In the genomic region with DNA sequence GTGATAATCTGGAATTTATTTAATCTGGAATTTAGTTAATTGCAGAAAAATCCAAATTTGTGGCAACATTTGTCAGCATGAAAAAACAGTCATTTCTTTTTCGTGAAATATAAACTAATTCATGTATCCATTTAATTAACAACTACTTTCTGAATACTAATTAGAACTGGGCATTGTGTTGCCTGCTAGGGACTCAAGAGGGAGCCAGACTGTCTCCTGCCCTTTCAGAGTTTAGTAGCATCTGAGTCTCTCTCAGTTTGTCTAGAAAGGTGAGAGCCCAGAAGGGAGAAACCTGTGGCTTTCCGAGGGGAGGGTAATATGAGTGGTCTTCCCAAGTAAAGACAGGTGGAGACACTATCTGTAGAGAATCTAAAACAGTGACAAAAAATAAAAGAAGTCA, we compare ENCODE assay signal across 9 cellular contexts.
DNase-seq lines count a peak whose midpoint lies in the region; ATAC-seq and TF ChIP-seq lines count a peak whose summit lies in the region.
"Had no signal": no experiment of that assay in that cellular context is flagged by ENCODE, and none has a peak within 500 bp of the region (broad histone marks: within the 10 kb centered on the region; RNA-seq: fewer than 3 reads in every experiment).

No MANE protein-coding gene starts in this region.

- H3K23me2 ChIP-seq in H9 (ENCODE audit: insufficient read length, low read depth, low read length, poor library complexity, severe bottlenecking), result no peaks in the 10 kb centered on the region

- H3K36me3 Mint-ChIP-seq in H9 (ENCODE audit: insufficient read depth in 1 of 3, low read depth in 3 of 3), result peaks cover 0 to 17% (median 14%) of the 10 kb centered on the region in 3 experiments; a peak in 5 of 7 replicates

- H2AK5ac ChIP-seq in H9 (ENCODE audit: insufficient read length, low read length), result no peak overlapping the region

- H3K23ac ChIP-seq in H9 (ENCODE audit: insufficient read length, low read depth, low read length), result no peak overlapping the region

- no peaks in the 10 kb centered on the region; the same call in 1 of the 2 replicates for H3K4me1 ChIP-seq in H9 (ENCODE audit: insufficient read depth, low read length)
- no peaks in the 10 kb centered on the region for H3K4me1 ChIP-seq in lower lobe of right lung
- H3K4me1 ChIP-seq in heart left ventricle, result no peaks in the 10 kb centered on the region
- H3K4me1 ChIP-seq: stomach had no signal

- DNase-seq in NCI-H1092 treated with DMSO at 0.1 percent for 48 hours (lab: John Stamatoyannopoulos, UW) (peak; percentile 1), NCI-H1092 (lab: John Stamatoyannopoulos, UW) (no peak), H9 (peak; percentile 40), NCI-H69 (lab: John Stamatoyannopoulos, UW) (peak; percentile 80), lower lobe of right lung (no peak), heart left ventricle (no peak), LoVo (ENCODE audit: low spot score) (no peak)
- DNase-seq in activated T-cell treated with anti-CD3 and anti-CD28 coated beads, Interleukin-2, amount 50 U/mL, for 48 hours, result no peak
- DNase-seq: stomach had no signal

- H3K27ac Mint-ChIP-seq in H9, result no peak overlapping the region

- no peak overlapping the region for H2BK15ac ChIP-seq in H9 (ENCODE audit: low read depth, low read length)

- no peak overlapping the region for H3T11ph ChIP-seq in H9 (ENCODE audit: low read length)

- H3K9me3 ChIP-seq in H9 (ENCODE audit: control insufficient read depth, low read depth, low read length) (no peaks in the 10 kb centered on the region), lower lobe of right lung (no peaks in the 10 kb centered on the region), heart left ventricle (peaks cover 0 to 18% (median 0%) of the 10 kb centered on the region in 12 donors)

- H3K4me3 ChIP-seq in lower lobe of right lung (no peak overlapping the region), heart left ventricle (no peak overlapping the region)
- H3K4me3 ChIP-seq: stomach had no signal

- no CpG with 5 or more reads among the region's 2 CpGs for WGBS in H9 (ENCODE audit: extremely low coverage, insufficient read length, low lambda C conversion rate)
- 83 to 89% (median 87%) methylated on average over 2 of the region's 2 CpGs for WGBS in heart left ventricle, 4 donors

- no peak for TF ChIP-seq POLR2A in heart left ventricle (IDR thresholded peaks at IDR 0.05)

- no peak overlapping the region for H3K18ac ChIP-seq in H9 (ENCODE audit: insufficient read length, low read depth, low read length)

- intact Hi-C loops in lower lobe of right lung (cut with DNase I), result no loop called here
- intact Hi-C loops in heart left ventricle (cut with DNase I), result loop anchor here in 1 of 10 donors (10.0 kb wide), 1 partner anchor 252 kb away; no protein-coding TSS in a partner anchor

- H3K9me3 Mint-ChIP-seq in H9, result peaks cover 23% of the 10 kb centered on the region in 2 experiments

- no peak overlapping the region for H3K9ac ChIP-seq in H9 (ENCODE audit: extremely low read depth, insufficient read length, low read length)

- no peak for ATAC-seq in lower lobe of right lung
- no peak for ATAC-seq in heart left ventricle

- H3K79me1 ChIP-seq in H9 (ENCODE audit: insufficient read depth, low read depth, low read length, poor library complexity, severe bottlenecking), result no peaks in the 10 kb centered on the region

- no peak overlapping the region for H3K4ac ChIP-seq in H9 (ENCODE audit: low read depth, low read length)

- no peak overlapping the region for H4K91ac ChIP-seq in H9 (ENCODE audit: insufficient read length, low read depth, low read length)

- H2BK5ac ChIP-seq in H9 (ENCODE audit: insufficient read length, low read length), result no peak overlapping the region

- no peak overlapping the region for H2AFZ ChIP-seq in H9 (ENCODE audit: low read length)

- H3K27ac ChIP-seq in H9 (ENCODE audit: insufficient read length, low read depth, low read length) (no peak overlapping the region), lower lobe of right lung (no peak overlapping the region), heart left ventricle (no peak overlapping the region)
- H3K27ac ChIP-seq: stomach had no signal

- H3K79me2 ChIP-seq in H9 (ENCODE audit: insufficient read depth, low read length), result no peaks in the 10 kb centered on the region

- H3K14ac ChIP-seq in H9 (ENCODE audit: insufficient read depth, low read length), result no peak overlapping the region

- H3K27me3 Mint-ChIP-seq in H9 (ENCODE audit: low read depth), result no peaks in the 10 kb centered on the region

- H4K5ac ChIP-seq in H9 (ENCODE audit: insufficient read length, low read depth, low read length), result no peak overlapping the region

- no peak overlapping the region for H3K56ac ChIP-seq in H9 (ENCODE audit: insufficient read length, low read depth, low read length)

- H3K4me3 Mint-ChIP-seq in H9, result no peak overlapping the region

- H4K8ac ChIP-seq in H9 (replicated peaks; ENCODE audit: insufficient read length, low read depth, low read length), result no peak overlapping the region

- no peak overlapping the region for H2BK120ac ChIP-seq in H9 (ENCODE audit: low read depth, low read length, poor library complexity, severe bottlenecking)

- H2BK20ac ChIP-seq in H9 (ENCODE audit: low read depth, low read length, poor library complexity, severe bottlenecking), result no peak overlapping the region

- H3K27me3 ChIP-seq in H9 (ENCODE audit: insufficient read depth, low read length) (no peaks in the 10 kb centered on the region), lower lobe of right lung (ENCODE audit: low read depth) (no peaks in the 10 kb centered on the region), heart left ventricle (no peaks in the 10 kb centered on the region)
- H3K27me3 ChIP-seq: stomach had no signal

- peaks cover 0 to 19% of the 10 kb centered on the region in 2 experiments; a peak in 2 of 4 replicates for H3K4me1 Mint-ChIP-seq in H9

- H4K20me1 ChIP-seq in H9 (ENCODE audit: control insufficient read depth, insufficient read depth, insufficient read length), result no peaks in the 10 kb centered on the region

- H3K36me3 ChIP-seq in lower lobe of right lung (no peaks in the 10 kb centered on the region), heart left ventricle (no peaks in the 10 kb centered on the region)
- H3K36me3 ChIP-seq: stomach had no signal

- H3K4me2 ChIP-seq in H9 (ENCODE audit: insufficient read depth, insufficient read length, low read length), result no peak overlapping the region

- H2BK12ac ChIP-seq in H9 (ENCODE audit: insufficient read length, low read depth, low read length), result no peak overlapping the region

- peak; percentile 80 for TF ChIP-seq CTCF in H9 (conservative IDR thresholded peaks at IDR 0.05)
- peak; percentile 25 for TF ChIP-seq CTCF in lower lobe of right lung (IDR thresholded peaks at IDR 0.05)
- TF ChIP-seq CTCF in heart left ventricle (IDR thresholded peaks at IDR 0.05), result peak in 2 of 12 donors; percentile 8 to 11

Comparison
In these comparisons a context has a peak if more than half of its experiments do, and no peak if none do; other contexts are left out.
1. DNase-seq: peak in NCI-H1092 treated with DMSO at 0.1 percent for 48 hours (single experiment), H9 (single experiment) and NCI-H69 (single experiment); none in NCI-H1092 (single experiment), lower lobe of right lung (single experiment), heart left ventricle (0 of 5), activated T-cell treated with anti-CD3 and anti-CD28 coated beads, Interleukin-2, amount 50 U/mL, for 48 hours (0 of 2) and LoVo (single experiment).